In the genomic region with DNA sequence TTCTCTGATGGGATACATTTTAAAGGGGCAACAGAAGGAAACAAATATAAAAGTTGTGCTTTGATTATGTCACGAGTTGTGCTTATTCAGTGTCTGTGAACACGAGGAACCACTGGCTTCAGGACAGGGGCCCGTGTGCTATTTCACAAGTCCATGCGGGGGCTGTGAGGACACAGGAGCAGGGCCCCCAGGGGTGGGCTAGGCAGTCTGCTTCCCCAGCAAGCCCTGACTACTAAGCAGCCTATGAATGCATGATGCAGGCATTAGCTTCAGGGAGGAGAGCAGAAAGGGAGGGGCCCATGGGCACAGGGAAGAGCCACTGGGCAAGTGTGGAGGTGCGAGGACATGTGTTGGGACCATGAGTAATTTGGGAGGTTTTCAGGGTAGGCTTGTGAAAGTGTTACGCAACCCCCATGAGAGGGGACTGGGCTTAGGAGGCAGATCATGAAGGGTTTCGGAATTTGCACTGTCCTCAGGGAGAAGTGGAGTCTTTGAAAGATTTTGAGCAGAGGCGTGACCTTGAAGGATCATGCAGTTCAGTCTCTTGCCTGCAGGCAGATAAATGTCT, we compare ENCODE assay signal across 19 cellular contexts.
DNase-seq lines count a peak whose midpoint lies in the region; ATAC-seq, FAIRE-seq and TF ChIP-seq lines count a peak whose summit lies in the region.
"Had no signal": no experiment of that assay in that cellular context is flagged by ENCODE, and none has a peak within 500 bp of the region (broad histone marks: within the 10 kb centered on the region; RNA-seq: fewer than 3 reads in every experiment).

No MANE protein-coding gene starts in this region.

- H3K79me1 ChIP-seq in H1 (ENCODE audit: low read depth, low read length) = no peaks in the 10 kb centered on the region; the same call in 1 of the 2 replicates

- no peak overlapping the region for H2BK120ac ChIP-seq in H1 (replicated peaks; ENCODE audit: low read depth, low read length)

- H3K9ac ChIP-seq in HepG2 (ENCODE audit: insufficient read depth, low read depth, low read length) (no peak overlapping the region), H1 (replicated peaks in 1 of 4; ENCODE audit: extremely low read depth in 1 of 4, low read depth in 3 of 4, low read length in 3 of 4) (no peak overlapping the region; a peak in 1 of 7 replicates)

- H3K79me2 ChIP-seq in HepG2 (ENCODE audit: insufficient read depth, low read length) (no peaks in the 10 kb centered on the region), H1 (ENCODE audit: control insufficient read depth in 1 of 2, insufficient read depth in 2 of 2, low read length in 2 of 2) (no peaks in the 10 kb centered on the region)

- H4K8ac ChIP-seq in H1 (ENCODE audit: extremely low read depth, insufficient read depth, low read length) = no peak overlapping the region

- no peak overlapping the region for H3K4ac ChIP-seq in H1 (replicated peaks; ENCODE audit: insufficient read length, low read depth, low read length)

- H3K4me1 ChIP-seq in HepG2 (ENCODE audit: insufficient read depth, low read length) (no peaks in the 10 kb centered on the region), right lobe of liver (no peaks in the 10 kb centered on the region), H1 (replicated peaks in 1 of 4; ENCODE audit: control insufficient read depth in 3 of 4, insufficient read depth in 4 of 4, low read length in 3 of 4) (no peaks in the 10 kb centered on the region)

- H3K4me3 ChIP-seq in HepG2 (replicated peaks in 1 of 3; ENCODE audit: insufficient read depth in 1 of 3, low read depth in 2 of 3, low read length in 3 of 3) (no peak overlapping the region), right lobe of liver (no peak overlapping the region), H1 (ENCODE audit: extremely low read depth in 1 of 4, insufficient read depth in 2 of 4, low read depth in 3 of 4, low read length in 4 of 4) (no peak overlapping the region)

- no peak overlapping the region for H2AFZ ChIP-seq in HepG2 (ENCODE audit: low read length)
- H2AFZ ChIP-seq in H1 (ENCODE audit: low read length) = no peak overlapping the region

- in situ Hi-C loops in HepG2 (cut with HindIII; ENCODE audit: extremely low pct_ligation_motif_present, low pct_unique_long_range_greater_than_20kb) = no loop called here

- TF ChIP-seq POLR2A in HepG2 (IDR thresholded peaks at IDR 0.05; ENCODE audit: insufficient read depth in 1 of 2, low read depth in 2 of 2, low read length in 2 of 2) (no peak), right lobe of liver (IDR thresholded peaks at IDR 0.05) (no peak), H1 (IDR thresholded peaks at IDR 0.05; ENCODE audit: control extremely low read depth in 1 of 2, low read depth in 2 of 2, low read length in 2 of 2) (no peak)

- TF ChIP-seq EP300 in HepG2 (IDR thresholded peaks at IDR 0.05; ENCODE audit: low read depth in 2 of 2, low read length in 2 of 2) (no peak), HepG2 (CRISPR knock-in tag; IDR thresholded peaks at IDR 0.05; ENCODE audit: borderline replicate concordance) (no peak), H1 (IDR thresholded peaks at IDR 0.05; ENCODE audit: borderline replicate concordance in 1 of 2, low read depth in 2 of 2, low read length in 2 of 2) (no peak)

- H3K18ac ChIP-seq in H1 (ENCODE audit: extremely low read depth, low read length) = no peak overlapping the region

- intact Hi-C loops in HepG2 (cut with micrococcal nuclease; ENCODE audit: unreplicated experiment) (no loop called here), right lobe of liver (cut with DNase I) (no loop called here), left ventricle myocardium superior (cut with micrococcal nuclease) (no loop called here)
- intact Hi-C loops in activated CD4-positive, alpha-beta T cell treated with anti-CD3 and anti-CD28 coated beads, Interleukin-2, amount 10 ng/mL, durations not matched to agents 24 days and 14 days (cut with micrococcal nuclease) = no loop called here

- H3K27ac Mint-ChIP-seq in neural crest cell (ENCODE audit: unreplicated experiment) = no peak overlapping the region
- no peak overlapping the region for H3K27ac Mint-ChIP-seq in activated CD4-positive, alpha-beta T cell treated with anti-CD3 and anti-CD28 coated beads, Interleukin-2, amount 10 ng/mL, durations not matched to agents 24 days and 14 days
- H3K27ac Mint-ChIP-seq: H9, HFFc6 had no signal

- no peaks in the 10 kb centered on the region for H3K9me3 ChIP-seq in HepG2 (ENCODE audit: low read length)
- H3K9me3 ChIP-seq in right lobe of liver = no peaks in the 10 kb centered on the region
- H3K9me3 ChIP-seq in H1 (ENCODE audit: insufficient read depth in 2 of 2, low read depth in 1 of 2, low read length in 1 of 2) = no peaks in the 10 kb centered on the region

- H4K20me1 ChIP-seq in HepG2 (ENCODE audit: insufficient read depth, low read length) = no peaks in the 10 kb centered on the region
- peaks cover 0 to 2% of the 10 kb centered on the region in 2 experiments for H4K20me1 ChIP-seq in H1 (replicated peaks in 1 of 2; ENCODE audit: control insufficient read depth in 1 of 2, insufficient read depth in 2 of 2, low read length in 2 of 2)

- H3K4me3 Mint-ChIP-seq in neural crest cell = no peak overlapping the region
- no peak overlapping the region for H3K4me3 Mint-ChIP-seq in activated CD4-positive, alpha-beta T cell treated with anti-CD3 and anti-CD28 coated beads, Interleukin-2, amount 10 ng/mL, durations not matched to agents 24 days and 14 days
- H3K4me3 Mint-ChIP-seq: H9, HFFc6 had no signal

- no peak for TF ChIP-seq CTCF in HepG2 (CRISPR knock-in tag; IDR thresholded peaks at IDR 0.05)
- no peak for TF ChIP-seq CTCF in right lobe of liver (IDR thresholded peaks at IDR 0.05)
- peak in 1 of 3 experiments; percentile 0; a peak in 1 of 4 replicates for TF ChIP-seq CTCF in H1 (IDR thresholded peaks at IDR 0.05; ENCODE audit: control extremely low read depth in 1 of 3, insufficient read depth in 1 of 3, low read depth in 1 of 3, low read length in 3 of 3)
- peak; percentile 19 for TF ChIP-seq CTCF in neural crest cell (conservative IDR thresholded peaks at IDR 0.05)

- H3K4me2 ChIP-seq in HepG2 (ENCODE audit: low read depth, low read length) = no peak overlapping the region
- H3K4me2 ChIP-seq in H1 (ENCODE audit: insufficient read depth in 1 of 2, low read depth in 2 of 2, low read length in 2 of 2) = no peak overlapping the region

- no peak for DNase-seq in HepG2 (ENCODE audit: low spot score)
- DNase-seq in right lobe of liver = no peak
- DNase-seq in H1 (ENCODE audit: low read depth in 1 of 2, low spot score in 2 of 2) = no peak
- no peak for DNase-seq in neural crest cell (ENCODE audit: low read depth, low spot score)
- DNase-seq in activated CD4-positive, alpha-beta T cell treated with anti-CD3 and anti-CD28 coated beads, Interleukin-2, amount 10 ng/mL, durations not matched to agents 24 days and 14 days = no peak
- no peak for DNase-seq in left ventricle myocardium superior
- no peak for DNase-seq in D341Med (ENCODE audit: low spot score)
- DNase-seq: 8988T, H9, HFFc6, KG1, NCI-H1105, NCI-H2029 treated with DMSO at 0.1 percent for 48 hours, NCI-H524 treated with DMSO at 0.1 percent for 48 hours, NCI-H82 had no signal

- no peak overlapping the region for H2BK12ac ChIP-seq in H1 (ENCODE audit: low read depth, low read length)

- H3K9me3 Mint-ChIP-seq in neural crest cell = no peaks in the 10 kb centered on the region
- H3K9me3 Mint-ChIP-seq in activated CD4-positive, alpha-beta T cell treated with anti-CD3 and anti-CD28 coated beads, Interleukin-2, amount 10 ng/mL, durations not matched to agents 24 days and 14 days = peaks cover 4% of the 10 kb centered on the region
- H3K9me3 Mint-ChIP-seq: H9 had no signal

- no TSS peak for BruUV-seq in HepG2 (replicated peaks; lab: Mats Ljungman, UMichigan)

- no peak overlapping the region for H2BK20ac ChIP-seq in H1 (ENCODE audit: low read length)

- no peak overlapping the region for H3K14ac ChIP-seq in H1 (ENCODE audit: insufficient read length)

- H4K5ac ChIP-seq in H1 (ENCODE audit: insufficient read length, low read depth, low read length) = no peak overlapping the region

- ATAC-seq in HepG2 (no peak), right lobe of liver (no peak), left ventricle myocardium superior (no peak)
- ATAC-seq: Panc1, SK-N-SH treated with all-trans-retinoic acid at 6 μM for 48 hours had no signal

- H3K27me3 Mint-ChIP-seq in neural crest cell (ENCODE audit: low read depth) = no peaks in the 10 kb centered on the region
- no peaks in the 10 kb centered on the region for H3K27me3 Mint-ChIP-seq in activated CD4-positive, alpha-beta T cell treated with anti-CD3 and anti-CD28 coated beads, Interleukin-2, amount 10 ng/mL, durations not matched to agents 24 days and 14 days

- H3K27ac ChIP-seq in HepG2 (ENCODE audit: extremely low read length, insufficient read depth, low read length) (no peak overlapping the region), right lobe of liver (no peak overlapping the region), H1 (ENCODE audit: low read depth, low read length) (no peak overlapping the region)
- H3K27ac ChIP-seq: C4-2B had no signal

- no peak overlapping the region for H3K23ac ChIP-seq in H1 (ENCODE audit: insufficient read length)

- no peak for TF ChIP-seq RAD21 in HepG2 (CRISPR knock-in tag; IDR thresholded peaks at IDR 0.05)
- TF ChIP-seq RAD21 in H1 (IDR thresholded peaks at IDR 0.05 in 1 of 2, conservative IDR thresholded peaks at IDR 0.05 in 1 of 2; ENCODE audit: low read depth in 2 of 2, low read length in 2 of 2) = no peak

- POLR2A ChIA-PET in HepG2 (lab: Yijun Ruan, JAX) (no interaction called here), H1 (lab: Charles Lee; ENCODE audit: partially characterized antibody) (no interaction called here)

- H3K36me3 ChIP-seq in HepG2 (replicated peaks in 1 of 2; ENCODE audit: control insufficient read depth in 1 of 2, insufficient read depth in 2 of 2, low read length in 2 of 2) (no peaks in the 10 kb centered on the region), right lobe of liver (no peaks in the 10 kb centered on the region), H1 (ENCODE audit: control insufficient read depth in 2 of 4, insufficient read depth in 4 of 4, low read length in 3 of 4) (no peaks in the 10 kb centered on the region)

- no peaks in the 10 kb centered on the region for H3K4me1 Mint-ChIP-seq in neural crest cell
- no peaks in the 10 kb centered on the region for H3K4me1 Mint-ChIP-seq in activated CD4-positive, alpha-beta T cell treated with anti-CD3 and anti-CD28 coated beads, Interleukin-2, amount 10 ng/mL, durations not matched to agents 24 days and 14 days

- no peak overlapping the region for H4K91ac ChIP-seq in H1 (replicated peaks; ENCODE audit: insufficient read length, low read length)

- H2BK15ac ChIP-seq in H1 (ENCODE audit: low read length) = no peak overlapping the region

- H3K56ac ChIP-seq in H1 (replicated peaks; ENCODE audit: insufficient read length, low read depth, low read length) = no peak overlapping the region

- CTCF ChIA-PET in HepG2 (lab: Yijun Ruan, JAX; ENCODE audit: low intra/inter-chr PET ratio, low total read pairs) = no interaction called here
- CTCF ChIA-PET in H1 (lab: Charles Lee; ENCODE audit: partially characterized antibody) = interaction anchor here (0.5 to 0.6 kb wide), 2 partner anchors 73 to 351 kb away, joined by 3 read pairs; no protein-coding TSS in a partner anchor

- no peak overlapping the region for H2BK5ac ChIP-seq in H1 (ENCODE audit: low read depth, low read length)

- no peak overlapping the region for H2AK5ac ChIP-seq in H1 (ENCODE audit: low read depth, low read length)

- H3K36me3 Mint-ChIP-seq in neural crest cell (ENCODE audit: low read depth) = no peaks in the 10 kb centered on the region
- H3K36me3 Mint-ChIP-seq in activated CD4-positive, alpha-beta T cell treated with anti-CD3 and anti-CD28 coated beads, Interleukin-2, amount 10 ng/mL, durations not matched to agents 24 days and 14 days (ENCODE audit: low read depth) = no peaks in the 10 kb centered on the region

- no peaks in the 10 kb centered on the region for H3K23me2 ChIP-seq in H1 (ENCODE audit: low read depth, low read length)

- H3K27me3 ChIP-seq in HepG2 (ENCODE audit: control insufficient read depth in 1 of 2, insufficient read depth in 2 of 2, low read length in 2 of 2) = peaks cover 0 to 4% of the 10 kb centered on the region in 2 experiments; a peak in 1 of 5 replicates
- H3K27me3 ChIP-seq in right lobe of liver = no peaks in the 10 kb centered on the region
- H3K27me3 ChIP-seq in H1 (replicated peaks in 1 of 4; ENCODE audit: control insufficient read depth in 3 of 4, extremely low read depth in 1 of 4, insufficient read depth in 3 of 4, low read length in 3 of 4) = no peaks in the 10 kb centered on the region

- 19% methylated on average over 8 of the region's 8 CpGs for WGBS in HepG2 (ENCODE audit: low lambda C conversion rate)
- 49% methylated on average over 5 of the region's 8 CpGs for WGBS in right lobe of liver (ENCODE audit: insufficient coverage, low coverage, low lambda C conversion rate, missing lambda C conversion rate)
- 93% methylated on average over 8 of the region's 8 CpGs; no CpG with 5 or more reads in 1 of the 2 experiments for WGBS in H1 (ENCODE audit: extremely low coverage in 1 of 2, insufficient coverage in 1 of 2, insufficient read length in 1 of 2, insufficient replicate concordance in 2 of 2, low coverage in 1 of 2, low lambda C conversion rate in 2 of 2, missing lambda C conversion rate in 1 of 2), 2 experiments

- FAIRE-seq in HepG2 (lab: Jason Lieb, UNC) (no peak), H1 (lab: Jason Lieb, UNC) (no peak)
- FAIRE-seq: D721Med had no signal

Comparison
In these comparisons a context has a peak if more than half of its experiments do, and no peak if none do; other contexts are left out.
1. Of the 41 proteins assayed by ChIP-seq in both HepG2 and H1: peak only in HepG2: none; only in H1: none; in both: CEBPB; in neither: 39; mixed calls (peak in some experiments, not most) for 1.